11 cellular contexts compared by ENCODE assay signal in genomic region chr12:106840217-106840616, GRCh38.
DNase-seq lines count a peak whose midpoint lies in the region; ATAC-seq and TF ChIP-seq lines count a peak whose summit lies in the region.
"Had no signal": no experiment of that assay in that cellular context is flagged by ENCODE, and none has a peak within 500 bp of the region (broad histone marks: within the 10 kb centered on the region; RNA-seq: fewer than 3 reads in every experiment).

No MANE protein-coding gene starts in this region.

- peaks cover 5% of the 10 kb centered on the region for H3K4me1 ChIP-seq in CD8-positive, alpha-beta T cell (ENCODE audit: insufficient read depth, low read length)
- H3K4me1 ChIP-seq in body of pancreas (peaks cover 31% of the 10 kb centered on the region), mesendoderm (ENCODE audit: control insufficient read depth, low read depth, low read length) (peaks cover 5% of the 10 kb centered on the region)

- peaks cover 26% of the 10 kb centered on the region for H3K4me1 Mint-ChIP-seq in CD8-positive, alpha-beta T cell (ENCODE audit: low read depth)

- no peaks in the 10 kb centered on the region for H3K9me3 Mint-ChIP-seq in CD8-positive, alpha-beta T cell

- H3K36me3 Mint-ChIP-seq in CD8-positive, alpha-beta T cell = peaks cover 20% of the 10 kb centered on the region

- H4K8ac ChIP-seq in mesendoderm (ENCODE audit: low read depth, low read length) = no peak overlapping the region

- no peak for DNase-seq in CD8-positive, alpha-beta T cell
- DNase-seq in NCI-H128 (lab: John Stamatoyannopoulos, UW; ENCODE audit: unreplicated experiment) = peak; percentile 8
- peak; percentile 21 to 39 (median 36) for DNase-seq in body of pancreas
- peak; percentile 34 for DNase-seq in mesendoderm
- no peak for DNase-seq in KG1 (lab: John Stamatoyannopoulos, UW)
- DNase-seq in HT-29 (ENCODE audit: low spot score) = no peak
- DNase-seq: activated naive CD4-positive, alpha-beta T cell treated with Interleukin-2 at 50 U/mL for 16 hours; occipital lobe had no signal

- H4K5ac ChIP-seq in mesendoderm (ENCODE audit: low read length) = no peak overlapping the region

- no peak overlapping the region for H3K4me2 ChIP-seq in mesendoderm (ENCODE audit: low read length)

- H2BK120ac ChIP-seq in mesendoderm (ENCODE audit: low read depth, low read length) = no peak overlapping the region

- no peaks in the 10 kb centered on the region for H3K36me3 ChIP-seq in CD8-positive, alpha-beta T cell (ENCODE audit: insufficient read depth, low read length)
- H3K36me3 ChIP-seq in body of pancreas (replicated peaks in 1 of 2; ENCODE audit: insufficient read depth in 1 of 2, low read depth in 2 of 2) = no peaks in the 10 kb centered on the region
- no peaks in the 10 kb centered on the region for H3K36me3 ChIP-seq in mesendoderm (ENCODE audit: control insufficient read depth, insufficient read depth, low read length)

- CTCF ChIA-PET in CD8-positive, alpha-beta T cell (lab: Charles Lee) = interaction anchor here (0.6 to 3.1 kb wide), 6 partner anchors 19 to 1777 kb away, joined by 3 to 30 read pairs (median 3); no protein-coding TSS in a partner anchor

- H2BK5ac ChIP-seq in mesendoderm (ENCODE audit: low read length) = no peak overlapping the region

- no peak overlapping the region for H2BK15ac ChIP-seq in mesendoderm (replicated peaks; ENCODE audit: low read depth)

- TF ChIP-seq POLR2A in body of pancreas (IDR thresholded peaks at IDR 0.05) = peak in 1 of 3 donors; percentile 9

- H2AK5ac ChIP-seq in mesendoderm (ENCODE audit: low read length) = no peak overlapping the region

- H3K4me3 ChIP-seq in CD8-positive, alpha-beta T cell (ENCODE audit: low read depth, low read length) = no peak overlapping the region
- no peak overlapping the region for H3K4me3 ChIP-seq in body of pancreas
- no peak overlapping the region for H3K4me3 ChIP-seq in mesendoderm (ENCODE audit: low read length)

- intact Hi-C loops in CD8-positive, alpha-beta T cell (cut with DNase I, micrococcal nuclease) = loop anchor here in 1 of 2 experiments (5.0 to 10.0 kb wide), 2 partner anchors 77 to 245 kb away; no protein-coding TSS in a partner anchor
- intact Hi-C loops in body of pancreas (cut with DNase I) = no loop called here

- H3K79me2 ChIP-seq in mesendoderm (ENCODE audit: control insufficient read depth, insufficient read depth, low read length) = no peaks in the 10 kb centered on the region

- no peaks in the 10 kb centered on the region for H3K9me3 ChIP-seq in CD8-positive, alpha-beta T cell (ENCODE audit: low read length)
- H3K9me3 ChIP-seq in body of pancreas = no peaks in the 10 kb centered on the region

- POLR2A ChIA-PET in CD8-positive, alpha-beta T cell (lab: Charles Lee) = no interaction called here

- H3K23ac ChIP-seq in mesendoderm (ENCODE audit: low read length) = no peak overlapping the region

- 11 to 16% methylated on average over 2 of the region's 2 CpGs for WGBS in body of pancreas, 2 donors
- WGBS in mesendoderm (ENCODE audit: extremely low coverage, insufficient coverage, low lambda C conversion rate) = no CpG with 5 or more reads among the region's 2 CpGs

- no peak overlapping the region for H3K4me3 Mint-ChIP-seq in CD8-positive, alpha-beta T cell
- H3K4me3 Mint-ChIP-seq: IgD-negative memory B cell had no signal

- H3K27ac Mint-ChIP-seq in CD8-positive, alpha-beta T cell = peak overlapping the region; percentile 81
- H3K27ac Mint-ChIP-seq: IgD-negative memory B cell had no signal

- no peak for TF ChIP-seq CTCF in CD8-positive, alpha-beta T cell (IDR thresholded peaks at IDR 0.05)
- no peak for TF ChIP-seq CTCF in body of pancreas (IDR thresholded peaks at IDR 0.05)

- H3K79me1 ChIP-seq in mesendoderm (ENCODE audit: low read length) = no peaks in the 10 kb centered on the region

- no peak for ATAC-seq in CD8-positive, alpha-beta T cell
- ATAC-seq in body of pancreas = peak; percentile 94
- ATAC-seq in HG03025 (IDR thresholded peaks at IDR 0.05; ENCODE audit: low FRiP score, unreplicated experiment) = no peak
- ATAC-seq in GM21529 (IDR thresholded peaks at IDR 0.05; ENCODE audit: unreplicated experiment) = no peak

- H3K27me3 Mint-ChIP-seq in CD8-positive, alpha-beta T cell (ENCODE audit: low read depth) = no peaks in the 10 kb centered on the region
- H3K27me3 Mint-ChIP-seq: IgD-negative memory B cell had no signal

- H3K9ac ChIP-seq in mesendoderm (ENCODE audit: low read length) = peak overlapping the region; percentile 27

- H3K18ac ChIP-seq in mesendoderm (ENCODE audit: low read length) = no peak overlapping the region

- H3K27me3 ChIP-seq in CD8-positive, alpha-beta T cell (ENCODE audit: insufficient read depth, low read length) = no peaks in the 10 kb centered on the region
- H3K27me3 ChIP-seq in body of pancreas (no peaks in the 10 kb centered on the region), mesendoderm (ENCODE audit: insufficient read depth, low read length, poor library complexity) (no peaks in the 10 kb centered on the region)

- no peak overlapping the region for H3K56ac ChIP-seq in mesendoderm (ENCODE audit: low read length)

- H3K27ac ChIP-seq in CD8-positive, alpha-beta T cell (ENCODE audit: low read depth, low read length) = no peak overlapping the region
- H3K27ac ChIP-seq in body of pancreas (peak overlapping the region; percentile 29 to 70 (median 56)), mesendoderm (ENCODE audit: low read depth, low read length) (no peak overlapping the region)

- no peak overlapping the region for H3K4ac ChIP-seq in mesendoderm (ENCODE audit: low read depth, low read length)

Comparison
In these comparisons a context has a peak if more than half of its experiments do, and no peak if none do; other contexts are left out.
1. DNase-seq: peak in NCI-H128 (single experiment), body of pancreas (4 of 4) and mesendoderm (single experiment); none in CD8-positive, alpha-beta T cell (0 of 7), KG1 (single experiment) and HT-29 (single experiment).
2. H3K27ac ChIP-seq: peak in body of pancreas (4 of 4); none in CD8-positive, alpha-beta T cell (single experiment) and mesendoderm (single experiment).